In the genomic region with DNA sequence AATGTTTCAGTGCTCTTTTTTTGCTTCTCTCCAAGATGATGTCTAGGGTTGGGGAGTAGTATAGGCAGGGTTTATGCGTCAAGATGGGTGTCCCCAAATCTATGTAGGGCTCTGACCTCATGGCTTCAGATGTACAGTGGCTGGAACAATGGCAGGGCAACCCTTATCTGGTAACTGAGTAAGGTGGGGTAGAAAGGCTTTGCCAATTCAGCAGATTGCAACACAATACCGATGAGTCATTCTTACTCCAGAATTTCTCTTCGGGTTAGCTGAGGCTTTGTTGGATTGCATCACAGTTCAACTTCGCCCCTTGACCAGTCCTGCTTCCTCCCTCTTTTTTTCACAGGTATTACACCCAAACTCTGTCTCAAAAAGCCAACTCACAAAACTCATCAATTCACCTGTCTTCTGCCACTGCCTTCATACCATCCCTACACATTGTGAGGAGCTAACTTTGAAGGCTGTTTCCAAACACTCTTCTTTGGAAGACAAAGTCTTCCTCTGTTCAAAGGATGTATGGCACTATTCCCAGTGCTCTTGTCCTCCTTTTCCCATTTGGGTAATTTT, we compare ENCODE assay signal across 8 cellular contexts.
DNase-seq lines count a peak whose midpoint lies in the region; TF ChIP-seq lines count a peak whose summit lies in the region.

No MANE protein-coding gene starts in this region.

- H3K4me3 ChIP-seq in fibroblast of pulmonary artery (replicated peaks; ENCODE audit: low read depth, low read length) (no peak overlapping the region), trophoblast cell (ENCODE audit: low read depth, low read length) (no peak overlapping the region), testis (no peak overlapping the region), H7 (ENCODE audit: insufficient read depth, low read depth, low read length) (no peak overlapping the region)

- no peak overlapping the region for H3K14ac ChIP-seq in trophoblast cell (ENCODE audit: low read length)

- H3K4me1 ChIP-seq in trophoblast cell (ENCODE audit: control insufficient read depth in 1 of 2, insufficient read depth in 2 of 2, low read length in 2 of 2) (peaks cover 7 to 12% of the 10 kb centered on the region in 2 experiments), testis (no peaks in the 10 kb centered on the region)

- H2BK12ac ChIP-seq in trophoblast cell (ENCODE audit: low read length) = peak overlapping the region; percentile 58

- DNase-seq in GM03348 (ENCODE audit: low spot score) (peak; percentile 73), OCI-M1 (lab: John Stamatoyannopoulos, UW) (peak; percentile 93), fibroblast of pulmonary artery (ENCODE audit: low read depth) (peak; percentile 97), trophoblast cell (peak; percentile 71 to 94), testis (no peak), GM19238 (ENCODE audit: insufficient read length, low spot score) (no peak), H7 (no peak), 8988T (no peak)

- no peak overlapping the region for H4K91ac ChIP-seq in trophoblast cell (ENCODE audit: low read depth, low read length)

- no peak overlapping the region for H2BK120ac ChIP-seq in trophoblast cell (ENCODE audit: insufficient read depth, low read length, poor library complexity)

- H3K36me3 ChIP-seq in trophoblast cell (ENCODE audit: control insufficient read depth in 1 of 2, insufficient read depth in 2 of 2, low read length in 2 of 2) (no peaks in the 10 kb centered on the region), testis (ENCODE audit: low read depth, missing control alignments) (no peaks in the 10 kb centered on the region), H7 (replicated peaks; ENCODE audit: control insufficient read depth, insufficient read depth, low read length) (no peaks in the 10 kb centered on the region)

- no peak overlapping the region for H4K8ac ChIP-seq in trophoblast cell (ENCODE audit: low read depth, low read length)

- no peak overlapping the region for H4K12ac ChIP-seq in trophoblast cell (ENCODE audit: low read depth, low read length)

- H3K9ac ChIP-seq in trophoblast cell (ENCODE audit: low read length) = no peak overlapping the region

- no peak overlapping the region for H3K18ac ChIP-seq in trophoblast cell (ENCODE audit: low read length)

- intact Hi-C loops in testis (cut with DNase I; ENCODE audit: low total_unique reads) = no loop called here

- H3K27ac ChIP-seq in trophoblast cell (ENCODE audit: low read depth, low read length) = no peak overlapping the region
- no peak overlapping the region for H3K27ac ChIP-seq in testis

- H2AFZ ChIP-seq in trophoblast cell (ENCODE audit: insufficient read depth, low read length, poor library complexity) = no peak overlapping the region

- H3K4ac ChIP-seq in trophoblast cell (ENCODE audit: low read depth, low read length) = no peak overlapping the region

- no peak overlapping the region for H3K23ac ChIP-seq in trophoblast cell (ENCODE audit: low read length)

- no peak for TF ChIP-seq POLR2A in testis (IDR thresholded peaks at IDR 0.05)

- no CpG with 5 or more reads among the region's 4 CpGs for WGBS in trophoblast cell (ENCODE audit: extremely low coverage, insufficient coverage, insufficient read length)
- WGBS in testis, 2 donors = 64 to 81% methylated on average over 4 of the region's 4 CpGs

- H3K9me3 ChIP-seq in trophoblast cell (ENCODE audit: insufficient read depth, low read depth, low read length) (no peaks in the 10 kb centered on the region), testis (no peaks in the 10 kb centered on the region)

- no peak for TF ChIP-seq CTCF in fibroblast of pulmonary artery (IDR thresholded peaks at IDR 0.05; ENCODE audit: low read length, missing control alignments)
- no peak for TF ChIP-seq CTCF in testis (IDR thresholded peaks at IDR 0.05)

- no peak overlapping the region for H2AK5ac ChIP-seq in trophoblast cell (ENCODE audit: low read length)

- H3K27me3 ChIP-seq in trophoblast cell (ENCODE audit: insufficient read depth, low read length) = no peaks in the 10 kb centered on the region
- H3K27me3 ChIP-seq in testis = no peaks in the 10 kb centered on the region
- no peaks in the 10 kb centered on the region for H3K27me3 ChIP-seq in H7 (ENCODE audit: control insufficient read depth, insufficient read depth, low read length)

- no peak overlapping the region for H3K4me2 ChIP-seq in trophoblast cell (ENCODE audit: low read length)

- H3K79me1 ChIP-seq in trophoblast cell (ENCODE audit: low read length) = peaks cover 2% of the 10 kb centered on the region

- no peaks in the 10 kb centered on the region for H3K79me2 ChIP-seq in trophoblast cell (ENCODE audit: control insufficient read depth, insufficient read depth, low read length, poor library complexity)

- H2BK5ac ChIP-seq in trophoblast cell (ENCODE audit: low read depth, low read length, poor library complexity) = no peak overlapping the region

Comparison
In these comparisons a context has a peak if more than half of its experiments do, and no peak if none do; other contexts are left out.
1. DNase-seq: peak in GM03348 (single experiment), OCI-M1 (single experiment), fibroblast of pulmonary artery (single experiment) and trophoblast cell (2 of 2); none in testis (single experiment), GM19238 (single experiment), H7 (single experiment) and 8988T (single experiment).